In the genomic region with DNA sequence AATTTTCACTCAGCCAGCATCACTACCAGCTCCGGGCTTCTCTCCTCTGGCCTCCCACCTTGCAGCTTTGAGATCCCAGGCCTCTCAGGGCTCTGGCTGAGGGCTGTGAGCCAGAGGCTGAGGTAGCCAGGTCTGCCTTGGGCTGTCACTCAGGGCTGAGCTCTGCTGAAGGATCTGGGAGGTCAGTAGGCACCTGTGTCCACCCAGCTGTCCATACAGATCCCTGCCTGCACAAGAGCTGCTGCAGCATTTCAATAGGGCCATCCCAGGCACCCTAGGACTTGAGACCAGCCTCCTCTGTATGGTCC, we compare ENCODE assay signal across 14 cellular contexts.
"Had no signal": no experiment of that assay in that cellular context is flagged by ENCODE, and none has a peak within 500 bp of the region (broad histone marks: within the 10 kb centered on the region; RNA-seq: fewer than 3 reads in every experiment).

No MANE protein-coding gene starts in this region.

- DNase-seq: activated CD4-positive, alpha-beta T cell treated with anti-CD3 and anti-CD28 coated beads, Interleukin-2, amount 50 U/mL, for 4 hours; activated gamma-delta T cell; activated T-cell treated with anti-CD3 and anti-CD28 coated beads, Interleukin-2, amount 50 U/mL, for 4 hours; colonic mucosa; esophagus squamous epithelium; hypothalamus; stimulated activated CD4-positive, alpha-beta T cell treated with anti-CD3 and anti-CD28 coated beads, Interleukin-1b, Interleukin-23, amount 100 ng/mL, for 48 hours; stimulated activated naive CD8-positive, alpha-beta T cell treated with anti-CD3 and anti-CD28 coated beads, Interleukin-15, amount 100 ng/mL, for 72 hours; SW 1271; testis; upper lobe of left lung had no signal

- H3K9me3 ChIP-seq: colonic mucosa, esophagus squamous epithelium, psoas muscle, SJSA1, testis, upper lobe of left lung had no signal

- H3K27ac ChIP-seq: colonic mucosa, esophagus squamous epithelium, psoas muscle, SJSA1, testis had no signal

- H3K27me3 ChIP-seq: colonic mucosa, esophagus squamous epithelium, SJSA1, testis, upper lobe of left lung had no signal

- H3K4me3 ChIP-seq: colonic mucosa, esophagus squamous epithelium, psoas muscle, SJSA1, testis, upper lobe of left lung had no signal

- H3K4me1 ChIP-seq: colonic mucosa, SJSA1, testis had no signal

- ATAC-seq: activated CD4-positive, CD25-positive, alpha-beta regulatory T cell treated with anti-CD3 and anti-CD28 coated beads, Interleukin-2, amount 50 U/mL, for 24 hours; activated T-cell treated with anti-CD3 and anti-CD28 coated beads, Interleukin-2, amount 50 U/mL, for 4 hours; stimulated activated naive CD8-positive, alpha-beta T cell treated with anti-CD3 and anti-CD28 coated beads, Interleukin-15, amount 100 ng/mL, for 72 hours had no signal

- H3K36me3 ChIP-seq: colonic mucosa, upper lobe of left lung had no signal
